ENCODE assay signal across 14 cellular contexts in the genomic region with DNA sequence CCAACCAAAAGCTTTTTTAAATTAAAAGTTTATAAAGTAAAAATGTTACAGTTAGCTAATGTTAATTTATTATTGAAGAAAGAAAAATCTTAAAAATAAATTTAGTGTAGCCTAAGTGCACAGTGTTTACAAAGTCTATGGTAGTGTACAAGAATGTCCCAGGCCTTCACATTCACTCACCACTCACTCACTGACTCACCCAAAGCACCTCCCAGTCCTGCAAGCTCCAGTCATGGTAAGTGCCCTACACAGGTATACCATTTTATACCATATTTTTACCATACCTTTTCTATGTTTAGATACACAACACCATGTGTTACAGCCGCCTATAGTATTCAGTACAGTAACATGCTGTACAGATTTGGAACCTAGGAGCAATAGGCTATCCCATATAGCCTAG. TPM values are rescaled to one million over a fixed set of nuclear protein-coding genes. Genes with fewer than 3 reads are reported as not detected.
DNase-seq lines count a peak whose midpoint lies in the region; ATAC-seq and TF ChIP-seq lines count a peak whose summit lies in the region.
"Had no signal": no experiment of that assay in that cellular context is flagged by ENCODE, and none has a peak within 500 bp of the region (broad histone marks: within the 10 kb centered on the region; RNA-seq: fewer than 3 reads in every experiment).

No MANE protein-coding gene starts in this region.

- no peaks in the 10 kb centered on the region for H3K27me3 ChIP-seq in foreskin keratinocyte
- no peaks in the 10 kb centered on the region for H3K27me3 ChIP-seq in naive thymus-derived CD4-positive, alpha-beta T cell (ENCODE audit: control insufficient read depth in 2 of 2, insufficient read depth in 2 of 2, low read length in 2 of 2)
- H3K27me3 ChIP-seq: BLaER1 had no signal

- H3K36me3 ChIP-seq in naive thymus-derived CD4-positive, alpha-beta T cell (ENCODE audit: control insufficient read depth in 2 of 3, insufficient read depth in 3 of 3, low read length in 3 of 3) = no peaks in the 10 kb centered on the region
- H3K36me3 ChIP-seq: BLaER1 had no signal

- CTCF ChIA-PET in naive thymus-derived CD4-positive, alpha-beta T cell (lab: Charles Lee) = interaction anchor here (0.8 to 1.1 kb wide), 3 partner anchors 18 to 376 kb away, joined by 3 to 4 read pairs (median 4); no protein-coding TSS in a partner anchor

- H3K27ac Mint-ChIP-seq in activated T-helper 17 cell treated with anti-CD3 and anti-CD28 coated beads, Interleukin-2, amount 50 U/mL, for 72 hours = no peak overlapping the region
- peak overlapping the region in 1 of 9 donors; percentile 52 for H3K27ac Mint-ChIP-seq in naive thymus-derived CD4-positive, alpha-beta T cell

- intact Hi-C loops in naive thymus-derived CD4-positive, alpha-beta T cell (cut with micrococcal nuclease) = loop anchor here (2.0 to 10.0 kb wide), 4 partner anchors 15 to 605 kb away; partner anchors contain the start of gene SSR3 (in 1 of the 2)

- H3K4me3 Mint-ChIP-seq in activated T-helper 17 cell treated with anti-CD3 and anti-CD28 coated beads, Interleukin-2, amount 50 U/mL, for 72 hours = no peak overlapping the region
- no peak overlapping the region for H3K4me3 Mint-ChIP-seq in activated T-cell treated with anti-CD3 and anti-CD28 coated beads, Interleukin-2, amount 50 U/mL, for 4 hours
- H3K4me3 Mint-ChIP-seq in naive thymus-derived CD4-positive, alpha-beta T cell = peak overlapping the region in 1 of 10 donors; percentile 20
- H3K4me3 Mint-ChIP-seq: CD4-positive, CD25-positive, alpha-beta regulatory T cell had no signal

- POLR2A ChIA-PET in naive thymus-derived CD4-positive, alpha-beta T cell (lab: Charles Lee) = interaction anchor here (1.6 kb wide), 1 partner anchor 42 kb away, joined by 5 read pairs; no protein-coding TSS in a partner anchor

- no peak overlapping the region for H3K4me3 ChIP-seq in naive thymus-derived CD4-positive, alpha-beta T cell (ENCODE audit: low read length)
- H3K4me3 ChIP-seq: BLaER1 had no signal

- H3K9me3 Mint-ChIP-seq in activated T-helper 17 cell treated with anti-CD3 and anti-CD28 coated beads, Interleukin-2, amount 50 U/mL, for 72 hours = no peaks in the 10 kb centered on the region
- no peaks in the 10 kb centered on the region for H3K9me3 Mint-ChIP-seq in activated T-cell treated with anti-CD3 and anti-CD28 coated beads, Interleukin-2, amount 50 U/mL, for 4 hours
- H3K9me3 Mint-ChIP-seq in naive thymus-derived CD4-positive, alpha-beta T cell = peaks cover 0 to 6% (median 0%) of the 10 kb centered on the region in 11 donors

- H3K4me1 Mint-ChIP-seq in activated T-helper 17 cell treated with anti-CD3 and anti-CD28 coated beads, Interleukin-2, amount 50 U/mL, for 72 hours = peaks cover 17% of the 10 kb centered on the region
- H3K4me1 Mint-ChIP-seq in activated T-cell treated with anti-CD3 and anti-CD28 coated beads, Interleukin-2, amount 50 U/mL, for 4 hours (ENCODE audit: low read depth) = peaks cover 18% of the 10 kb centered on the region
- H3K4me1 Mint-ChIP-seq in naive thymus-derived CD4-positive, alpha-beta T cell = peaks cover 5 to 24% (median 13%) of the 10 kb centered on the region in 7 donors

- TF ChIP-seq CTCF in foreskin keratinocyte (conservative IDR thresholded peaks at IDR 0.05) = no peak

- DNase-seq in ELR (ENCODE audit: low read depth) (peak; percentile 53), M059J (ENCODE audit: low read depth) (peak; percentile 52), foreskin keratinocyte (peak in 1 of 2 donors; percentile 47), NCI-H69 (lab: John Stamatoyannopoulos, UW) (no peak)
- DNase-seq in activated T-cell treated with anti-CD3 and anti-CD28 coated beads, Interleukin-2, amount 50 U/mL, for 4 hours = no peak
- DNase-seq in naive thymus-derived CD4-positive, alpha-beta T cell = no peak
- DNase-seq: 8988T; AML-193; CD4-positive, CD25-positive, alpha-beta regulatory T cell; DMS53 had no signal

- peaks cover 12% of the 10 kb centered on the region for H3K36me3 Mint-ChIP-seq in activated T-helper 17 cell treated with anti-CD3 and anti-CD28 coated beads, Interleukin-2, amount 50 U/mL, for 72 hours (ENCODE audit: low read depth)
- H3K36me3 Mint-ChIP-seq in activated T-cell treated with anti-CD3 and anti-CD28 coated beads, Interleukin-2, amount 50 U/mL, for 4 hours (ENCODE audit: insufficient read depth) = no peaks in the 10 kb centered on the region
- peaks cover 0 to 21% (median 8%) of the 10 kb centered on the region in 5 donors for H3K36me3 Mint-ChIP-seq in naive thymus-derived CD4-positive, alpha-beta T cell

- ATAC-seq in activated T-helper 17 cell treated with anti-CD3 and anti-CD28 coated beads, Interleukin-2, amount 50 U/mL, for 72 hours (replicated peaks) = peak; percentile 30
- ATAC-seq in foreskin keratinocyte = peak; percentile 85
- ATAC-seq in activated T-cell treated with anti-CD3 and anti-CD28 coated beads, Interleukin-2, amount 50 U/mL, for 4 hours = no peak
- no peak for ATAC-seq in naive thymus-derived CD4-positive, alpha-beta T cell
- no peak for ATAC-seq in GM19467 (IDR thresholded peaks at IDR 0.05; ENCODE audit: unreplicated experiment)
- ATAC-seq: HCT116 had no signal

- H3K9me3 ChIP-seq in naive thymus-derived CD4-positive, alpha-beta T cell (ENCODE audit: control insufficient read depth in 2 of 3, low read length in 3 of 3) = no peaks in the 10 kb centered on the region
- H3K9me3 ChIP-seq: BLaER1 had no signal

- no peaks in the 10 kb centered on the region for H3K27me3 Mint-ChIP-seq in activated T-helper 17 cell treated with anti-CD3 and anti-CD28 coated beads, Interleukin-2, amount 50 U/mL, for 72 hours
- peaks cover 6% of the 10 kb centered on the region for H3K27me3 Mint-ChIP-seq in activated T-cell treated with anti-CD3 and anti-CD28 coated beads, Interleukin-2, amount 50 U/mL, for 4 hours (ENCODE audit: low read depth)
- H3K27me3 Mint-ChIP-seq in naive thymus-derived CD4-positive, alpha-beta T cell = peaks cover 10 to 54% (median 19%) of the 10 kb centered on the region in 5 donors

- no peak overlapping the region for H3K27ac ChIP-seq in foreskin keratinocyte
- no peak overlapping the region for H3K27ac ChIP-seq in naive thymus-derived CD4-positive, alpha-beta T cell (ENCODE audit: low read depth, low read length)
- H3K27ac ChIP-seq: BLaER1 had no signal

- H3K4me1 ChIP-seq in foreskin keratinocyte = no peaks in the 10 kb centered on the region
- H3K4me1 ChIP-seq in naive thymus-derived CD4-positive, alpha-beta T cell (ENCODE audit: control insufficient read depth in 2 of 2, insufficient read depth in 2 of 2, low read length in 2 of 2) = peaks cover 6 to 10% of the 10 kb centered on the region in 2 donors

RNA-seq across cellular contexts. Expression of gene SSR3, which starts 29.1 kb away (rescaled TPM):
- total RNA-seq in M059J (2014; rRNA removed; shearing (Covaris generic)) = 291 and 378 TPM in 2 replicates
- 100 to 1,000 TPM; 140 to 188 TPM for total RNA-seq in activated T-helper 17 cell treated with anti-CD3 and anti-CD28 coated beads, Interleukin-2, amount 50 U/mL, for 72 hours
- total RNA-seq in foreskin keratinocyte = 572 and 684 TPM in 2 replicates
- polyA plus RNA-seq in foreskin keratinocyte = 543 and 590 TPM in 2 replicates
- 100 to 1,000 TPM; 133 to 153 (median 138) TPM for total RNA-seq in activated T-cell treated with anti-CD3 and anti-CD28 coated beads, Interleukin-2, amount 50 U/mL, for 4 hours
- 100 to 1,000 TPM in 1 of 5 experiments, 10 to 100 TPM in 4; 56.0 to 158 (median 76.2) TPM for total RNA-seq in naive thymus-derived CD4-positive, alpha-beta T cell
- 100 to 1,000 TPM in 1 of 2 donors, 10 to 100 TPM in 1; 85.2 to 100 TPM for polyA plus RNA-seq in naive thymus-derived CD4-positive, alpha-beta T cell

Comparison
In these comparisons a context has a peak if more than half of its experiments do, and no peak if none do; other contexts are left out.
1. DNase-seq: peak in ELR (single experiment) and M059J (single experiment); none in NCI-H69 (single experiment), activated T-cell treated with anti-CD3 and anti-CD28 coated beads, Interleukin-2, amount 50 U/mL, for 4 hours (single experiment) and naive thymus-derived CD4-positive, alpha-beta T cell (0 of 9).
2. ATAC-seq: peak in activated T-helper 17 cell treated with anti-CD3 and anti-CD28 coated beads, Interleukin-2, amount 50 U/mL, for 72 hours (single experiment) and foreskin keratinocyte (single experiment); none in activated T-cell treated with anti-CD3 and anti-CD28 coated beads, Interleukin-2, amount 50 U/mL, for 4 hours (0 of 2), naive thymus-derived CD4-positive, alpha-beta T cell (single experiment) and GM19467 (single experiment).